28 cellular contexts compared by ENCODE assay signal in genomic region chr11:107695446-107695845, GRCh38. TPM values are rescaled to one million over a fixed set of nuclear protein-coding genes. Genes with fewer than 3 reads are reported as not detected.
DNase-seq lines count a peak whose midpoint lies in the region; ATAC-seq, FAIRE-seq and TF ChIP-seq lines count a peak whose summit lies in the region.
"Had no signal": no experiment of that assay in that cellular context is flagged by ENCODE, and none has a peak within 500 bp of the region (broad histone marks: within the 10 kb centered on the region; RNA-seq: fewer than 3 reads in every experiment).

No MANE protein-coding gene starts in this region.

- peak; percentile 47 for FAIRE-seq in astrocyte (lab: Jason Lieb, UNC)

- no peak for TF ChIP-seq CTCF in HFFc6 (IDR thresholded peaks at IDR 0.05)
- TF ChIP-seq CTCF in astrocyte (IDR thresholded peaks at IDR 0.05; ENCODE audit: insufficient read depth, low read depth, low read length), result no peak
- TF ChIP-seq CTCF in PC-9 (conservative IDR thresholded peaks at IDR 0.05), result no peak

- H3K4me3 ChIP-seq in astrocyte (ENCODE audit: insufficient read depth, low read depth, low read length) (no peak overlapping the region), right cardiac atrium (ENCODE audit: low read length) (no peak overlapping the region), PC-9 (no peak overlapping the region)
- H3K4me3 ChIP-seq: left lung, ovary, stomach, tibial artery had no signal

- H3K9me3 Mint-ChIP-seq in HFFc6, result peaks cover 9% of the 10 kb centered on the region
- peaks cover 2% of the 10 kb centered on the region for H3K9me3 Mint-ChIP-seq in astrocyte (ENCODE audit: unreplicated experiment)
- H3K9me3 Mint-ChIP-seq: activated CD4-positive, alpha-beta T cell treated with anti-CD3 and anti-CD28 coated beads, Interleukin-2, amount 10 ng/mL, durations not matched to agents 24 days and 14 days; activated naive CD4-positive, alpha-beta T cell treated with anti-CD3 and anti-CD28 coated beads for 36 hours; activated T-cell treated with anti-CD3 and anti-CD28 coated beads, Interleukin-2, amount 50 U/mL, for 72 hours; CD4-positive, alpha-beta T cell; H9; natural killer cell; T-helper 2 cell treated with Interferon-gamma antibody and Interleukin-4, amounts not matched to agents 5 μg/mL and 100 μg/mL, for 36 hours had no signal

- H3K27ac ChIP-seq in astrocyte (ENCODE audit: low read depth, low read length) (peak overlapping the region; percentile 74), right cardiac atrium (ENCODE audit: low read length) (no peak overlapping the region), PC-9 (no peak overlapping the region)
- H3K27ac ChIP-seq: left lung, ovary, stomach, tibial artery, WERI-Rb-1 had no signal

- intact Hi-C loops in right cardiac atrium (cut with DNase I), result no loop called here
- intact Hi-C loops in PC-9 (cut with micrococcal nuclease; ENCODE audit: unreplicated experiment), result no loop called here

- H3K4me1 Mint-ChIP-seq in HFFc6 (ENCODE audit: low read depth), result peaks cover 56% of the 10 kb centered on the region
- H3K4me1 Mint-ChIP-seq in astrocyte (ENCODE audit: low read depth, unreplicated experiment), result peaks cover 50% of the 10 kb centered on the region
- H3K4me1 Mint-ChIP-seq: activated CD4-positive, alpha-beta T cell treated with anti-CD3 and anti-CD28 coated beads, Interleukin-2, amount 10 ng/mL, durations not matched to agents 24 days and 14 days had no signal

- WGBS in right cardiac atrium, result 79% methylated on average over 1 of the region's 1 CpG

- POLR2A ChIA-PET in PC-9 (lab: Charles Lee; ENCODE audit: unreplicated experiment), result no interaction called here

- ATAC-seq in right cardiac atrium (no peak), HG03442 (IDR thresholded peaks at IDR 0.05; ENCODE audit: unreplicated experiment) (no peak)
- ATAC-seq: activated T-cell treated with anti-CD3 and anti-CD28 coated beads, Interleukin-2, amount 50 U/mL, for 72 hours; natural killer cell had no signal

- BruUV-seq in PC-9 (replicated peaks; lab: Mats Ljungman, UMichigan), result no TSS peak

- H3K27ac Mint-ChIP-seq in HFFc6, result peak overlapping the region; percentile 93
- peak overlapping the region; percentile 99 for H3K27ac Mint-ChIP-seq in astrocyte (ENCODE audit: unreplicated experiment)
- H3K27ac Mint-ChIP-seq: activated CD4-positive, alpha-beta T cell treated with anti-CD3 and anti-CD28 coated beads, Interleukin-2, amount 10 ng/mL, durations not matched to agents 24 days and 14 days; activated naive CD4-positive, alpha-beta T cell treated with anti-CD3 and anti-CD28 coated beads for 36 hours; activated T-cell treated with anti-CD3 and anti-CD28 coated beads, Interleukin-2, amount 50 U/mL, for 72 hours; CD4-positive, alpha-beta T cell; H9; natural killer cell; T-helper 2 cell treated with Interferon-gamma antibody and Interleukin-4, amounts not matched to agents 5 μg/mL and 100 μg/mL, for 36 hours had no signal

- no peaks in the 10 kb centered on the region for H4K20me1 ChIP-seq in astrocyte (ENCODE audit: insufficient read depth, low read length)
- H4K20me1 ChIP-seq in PC-9 (ENCODE audit: insufficient read depth), result no peaks in the 10 kb centered on the region

- peaks cover 8% of the 10 kb centered on the region for H3K36me3 Mint-ChIP-seq in HFFc6 (ENCODE audit: low read depth)
- no peaks in the 10 kb centered on the region for H3K36me3 Mint-ChIP-seq in astrocyte (ENCODE audit: low read depth, unreplicated experiment)

- no peaks in the 10 kb centered on the region for H3K9me3 ChIP-seq in astrocyte (ENCODE audit: insufficient read depth, low read depth, low read length)
- no peaks in the 10 kb centered on the region for H3K9me3 ChIP-seq in right cardiac atrium (ENCODE audit: control insufficient read depth, low read length)
- no peaks in the 10 kb centered on the region for H3K9me3 ChIP-seq in PC-9 (ENCODE audit: insufficient read depth, low read depth)
- H3K9me3 ChIP-seq: left lung, ovary, stomach, tibial artery had no signal

- H3K4me2 ChIP-seq in astrocyte (ENCODE audit: low read length), result no peak overlapping the region
- H3K4me2 ChIP-seq in PC-9, result no peak overlapping the region

- no peaks in the 10 kb centered on the region for H3K27me3 ChIP-seq in astrocyte (ENCODE audit: insufficient read depth, low read length)
- no peaks in the 10 kb centered on the region for H3K27me3 ChIP-seq in right cardiac atrium (ENCODE audit: control insufficient read depth, insufficient read depth)
- no peaks in the 10 kb centered on the region for H3K27me3 ChIP-seq in PC-9 (ENCODE audit: insufficient read depth, low read depth)
- H3K27me3 ChIP-seq: ovary had no signal

- no peaks in the 10 kb centered on the region; the same call in 1 of the 2 replicates for H3K9me2 ChIP-seq in PC-9 (ENCODE audit: insufficient read depth)

- H3K9ac ChIP-seq in astrocyte (ENCODE audit: low read length), result no peak overlapping the region

- no peak overlapping the region for H3K4me3 Mint-ChIP-seq in HFFc6
- H3K4me3 Mint-ChIP-seq in astrocyte (ENCODE audit: unreplicated experiment), result no peak overlapping the region
- H3K4me3 Mint-ChIP-seq: activated CD4-positive, alpha-beta T cell treated with anti-CD3 and anti-CD28 coated beads, Interleukin-2, amount 10 ng/mL, durations not matched to agents 24 days and 14 days; activated naive CD4-positive, alpha-beta T cell treated with anti-CD3 and anti-CD28 coated beads for 36 hours; activated T-cell treated with anti-CD3 and anti-CD28 coated beads, Interleukin-2, amount 50 U/mL, for 72 hours; CD4-positive, alpha-beta T cell; H9; natural killer cell; T-helper 2 cell treated with Interferon-gamma antibody and Interleukin-4, amounts not matched to agents 5 μg/mL and 100 μg/mL, for 36 hours had no signal

- CTCF ChIA-PET in PC-9 (lab: Charles Lee), result no interaction called here

- no peaks in the 10 kb centered on the region for H3K36me3 ChIP-seq in astrocyte (ENCODE audit: insufficient read depth, low read length)
- no peaks in the 10 kb centered on the region for H3K36me3 ChIP-seq in PC-9 (ENCODE audit: low read depth)
- H3K36me3 ChIP-seq: left lung, ovary, stomach, tibial artery, WERI-Rb-1 had no signal

- no peak overlapping the region for H2AFZ ChIP-seq in astrocyte (ENCODE audit: low read depth, low read length)
- no peak overlapping the region for H2AFZ ChIP-seq in PC-9

- no peaks in the 10 kb centered on the region for H3K79me2 ChIP-seq in astrocyte (ENCODE audit: insufficient read depth, low read length)
- no peaks in the 10 kb centered on the region for H3K79me2 ChIP-seq in PC-9 (ENCODE audit: low read depth)

- peaks cover 28% of the 10 kb centered on the region for H3K4me1 ChIP-seq in astrocyte (ENCODE audit: insufficient read depth, low read length)
- peaks cover 4% of the 10 kb centered on the region for H3K4me1 ChIP-seq in right cardiac atrium (ENCODE audit: control insufficient read depth, insufficient read depth, low read length)
- H3K4me1 ChIP-seq in PC-9 (replicated peaks; ENCODE audit: insufficient read depth), result peaks cover 12% of the 10 kb centered on the region
- H3K4me1 ChIP-seq: left lung, stomach had no signal

- DNase-seq in HFFc6 (peak; percentile 50), astrocyte (ENCODE audit: low read depth) (no peak), foreskin melanocyte (peak; percentile 19), right cardiac atrium (no peak), PC-9 (no peak), NCI-H1436 treated with DMSO at 0.1 percent for 48 hours (lab: John Stamatoyannopoulos, UW) (no peak)
- DNase-seq: activated CD4-positive, alpha-beta T cell treated with anti-CD3 and anti-CD28 coated beads, Interleukin-2, amount 10 ng/mL, durations not matched to agents 24 days and 14 days; activated naive CD4-positive, alpha-beta T cell treated with anti-CD3 and anti-CD28 coated beads for 36 hours; activated T-cell treated with anti-CD3 and anti-CD28 coated beads, Interleukin-2, amount 50 U/mL, for 72 hours; caudate nucleus; CD4-positive, alpha-beta T cell; DMS153; GF-D8; H9; left lung; midbrain; natural killer cell; NCI-H1092 treated with DMSO at 0.1 percent for 48 hours; NCI-H1930; NCI-H69; ovary; stomach; tibial artery; WERI-Rb-1 had no signal

- H3K27me3 Mint-ChIP-seq in HFFc6 (ENCODE audit: insufficient read depth) (peaks cover 2% of the 10 kb centered on the region; the same call in 1 of the 2 replicates), astrocyte (ENCODE audit: low read depth, unreplicated experiment) (no peaks in the 10 kb centered on the region)

- H3F3A ChIP-seq in PC-9 (ENCODE audit: insufficient read depth, low read depth), result peaks cover 11% of the 10 kb centered on the region

RNA-seq across cellular contexts. Expression of gene SLN, which starts 16.4 kb away (rescaled TPM):
- total RNA-seq in HFFc6 (2021; fragmentation: NEBNext Ultra II Directional; extraction: Animal tissue kit (Norgen Biotek cat#: 25700)), result not detected
- total RNA-seq in astrocyte (4.9 and 8.0 TPM in 2 replicates), right cardiac atrium (1,000 to 10,000 TPM in 3 of 4 donors, 100 to 1,000 TPM in 1; 753 to 2,517 (median 1,525) TPM), PC-9 (2021) (not detected in 2 replicates)
- 2,787 TPM for polyA plus RNA-seq in right cardiac atrium
- total RNA-seq: activated CD4-positive, alpha-beta T cell treated with anti-CD3 and anti-CD28 coated beads, Interleukin-2, amount 10 ng/mL, durations not matched to agents 24 days and 14 days; activated naive CD4-positive, alpha-beta T cell treated with anti-CD3 and anti-CD28 coated beads for 36 hours; activated T-cell treated with anti-CD3 and anti-CD28 coated beads, Interleukin-2, amount 50 U/mL, for 72 hours; CD4-positive, alpha-beta T cell; dermis blood vessel endothelial cell; H9; natural killer cell; sciatic nerve; stomach had no signal

Comparison
In these comparisons a context has a peak if more than half of its experiments do, and no peak if none do; other contexts are left out.
1. DNase-seq: peak in HFFc6 (single experiment) and foreskin melanocyte (single experiment); none in astrocyte (single experiment), right cardiac atrium (0 of 3), PC-9 (0 of 2) and NCI-H1436 treated with DMSO at 0.1 percent for 48 hours (single experiment).
2. RNA of gene SLN, which starts 16.4 kb away (total RNA-seq): 753 to 2,517 TPM in right cardiac atrium; 4.9 to 8.0 TPM in astrocyte, not detected in HFFc6 and not detected in PC-9; every median in the first group is over 10 times any median in the second.